In the genomic region with DNA sequence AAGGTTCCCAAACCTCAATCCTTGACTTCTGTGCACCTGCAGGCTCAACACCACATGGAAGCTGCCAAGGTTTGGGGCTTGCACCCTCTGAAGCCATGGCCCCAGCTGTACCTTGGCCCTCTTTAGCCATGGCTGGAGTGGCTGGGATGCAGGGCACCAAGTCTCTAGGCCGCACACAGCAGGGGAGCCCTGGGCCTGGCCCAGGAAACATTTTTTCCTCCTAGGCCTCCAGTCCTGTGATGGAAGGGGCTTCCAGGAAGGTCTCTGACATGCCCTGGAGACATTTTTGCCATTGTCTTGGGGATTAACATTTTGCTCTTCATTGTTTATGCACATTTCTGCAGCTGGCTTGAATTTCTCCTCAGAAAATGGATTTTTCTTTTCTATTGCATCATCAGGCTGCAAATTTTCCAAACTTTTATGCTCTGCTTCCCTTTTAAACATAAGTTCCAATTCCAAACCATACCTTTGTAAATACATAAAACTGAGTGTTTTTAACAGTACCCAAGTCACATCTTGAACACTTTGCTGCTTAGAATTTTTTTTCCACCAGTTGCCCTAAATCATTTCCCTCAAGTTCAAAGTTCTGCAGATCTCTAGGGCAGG, we compare ENCODE assay signal across 14 cellular contexts. TPM values are rescaled to one million over a fixed set of nuclear protein-coding genes. Genes with fewer than 3 reads are reported as not detected.
A peak's percentile ranks its signal among the peaks of the same experiment; 100 is the strongest.
DNase-seq lines count a peak whose midpoint lies in the region; ATAC-seq, FAIRE-seq and TF ChIP-seq lines count a peak whose summit lies in the region.
"Not testable (repeated sequence)": the region's sequence is repeated elsewhere in the genome, so short reads cannot be mapped to it uniquely, and the experiment has no call there.
"Had no signal": no experiment of that assay in that cellular context is flagged by ENCODE, and none has a peak within 500 bp of the region (broad histone marks: within the 10 kb centered on the region; RNA-seq: fewer than 3 reads in every experiment).

No MANE protein-coding gene starts in this region.

- SMC1A ChIA-PET in GM12878 (lab: Charles Lee; ENCODE audit: uncharacterized antibody, unreplicated experiment), result not testable (repeated sequence)

- not testable (repeated sequence) for H3K4me1 Mint-ChIP-seq in activated CD8-positive, alpha-beta memory T cell treated with anti-CD3 and anti-CD28 coated beads, Interleukin-2, amount 10 ng/mL, durations not matched to agents 7 days and 5 days; effector memory CD8-positive, alpha-beta T cell (ENCODE audit: low read depth in 2 of 2); osteocyte (ENCODE audit: unreplicated experiment)

- not testable (repeated sequence) for TF ChIP-seq RAD21 in A549 (conservative IDR thresholded peaks at IDR 0.05 in 1 of 2, IDR thresholded peaks at IDR 0.05 in 1 of 2); GM12878 (IDR thresholded peaks at IDR 0.05; ENCODE audit: insufficient read depth, low read depth, low read length); HepG2 (CRISPR knock-in tag; IDR thresholded peaks at IDR 0.05)

- H3K27me3 Mint-ChIP-seq in activated CD8-positive, alpha-beta memory T cell treated with anti-CD3 and anti-CD28 coated beads, Interleukin-2, amount 10 ng/mL, durations not matched to agents 7 days and 5 days; effector memory CD8-positive, alpha-beta T cell; osteocyte (ENCODE audit: unreplicated experiment): not testable (repeated sequence)

- H3K4me2 ChIP-seq in A549; BLaER1 treated with 17β-estradiol and CSF1 and Interleukin-3, amounts not matched to agents 10 nM and 100 nM; GM12878 (ENCODE audit: control insufficient read depth, insufficient read depth); HepG2 (ENCODE audit: low read depth, low read length): not testable (repeated sequence)

- in situ Hi-C loops in GM12878 (cut with MboI); HepG2 (cut with HindIII; ENCODE audit: extremely low pct_ligation_motif_present, low pct_unique_long_range_greater_than_20kb): not testable (repeated sequence)

- peaks cover 14% of the 10 kb centered on the region for H3K9me3 Mint-ChIP-seq in activated CD8-positive, alpha-beta memory T cell treated with anti-CD3 and anti-CD28 coated beads, Interleukin-2, amount 10 ng/mL, durations not matched to agents 7 days and 5 days (ENCODE audit: low read depth)
- H3K9me3 Mint-ChIP-seq in effector memory CD8-positive, alpha-beta T cell, result not testable (repeated sequence)
- H3K9me3 Mint-ChIP-seq in osteocyte (ENCODE audit: unreplicated experiment), result peaks cover 25% of the 10 kb centered on the region

- not testable (repeated sequence) for BruUV-seq in GM12878 (replicated peaks; lab: Mats Ljungman, UMichigan); HepG2 (replicated peaks; lab: Mats Ljungman, UMichigan)

- intact Hi-C loops in GM12878 (cut with micrococcal nuclease; ENCODE audit: unreplicated experiment); HepG2 (cut with micrococcal nuclease; ENCODE audit: unreplicated experiment): not testable (repeated sequence)

- not testable (repeated sequence) for TF ChIP-seq POLR2A in A549 (IDR thresholded peaks at IDR 0.05; ENCODE audit: low read length); GM12878 (IDR thresholded peaks at IDR 0.05; ENCODE audit: low read depth, low read length); HepG2 (IDR thresholded peaks at IDR 0.05; ENCODE audit: insufficient read depth in 1 of 2, low read depth in 2 of 2, low read length in 2 of 2)

- not testable (repeated sequence) for H3K9ac ChIP-seq in BLaER1 treated with 17β-estradiol and CSF1 and Interleukin-3, amounts not matched to agents 10 nM and 100 nM; GM12878 (ENCODE audit: control insufficient read depth, insufficient read depth, low read length); HepG2 (ENCODE audit: insufficient read depth, low read depth, low read length)

- not testable (repeated sequence) for H3K27me3 ChIP-seq in BLaER1 treated with 17β-estradiol and CSF1 and Interleukin-3, amounts not matched to agents 10 nM and 100 nM; GM12878 (replicated peaks in 1 of 2; ENCODE audit: control insufficient read depth in 2 of 2, insufficient read depth in 2 of 2, low read length in 1 of 2); HepG2 (ENCODE audit: control insufficient read depth in 1 of 2, insufficient read depth in 2 of 2, low read length in 2 of 2)

- ATAC-seq in A549; activated CD8-positive, alpha-beta memory T cell treated with anti-CD3 and anti-CD28 coated beads, Interleukin-2, amount 10 ng/mL, durations not matched to agents 7 days and 5 days; GM12878; effector memory CD8-positive, alpha-beta T cell (replicated peaks); HepG2: not testable (repeated sequence)

- not testable (repeated sequence) for H3K4me3 Mint-ChIP-seq in activated CD8-positive, alpha-beta memory T cell treated with anti-CD3 and anti-CD28 coated beads, Interleukin-2, amount 10 ng/mL, durations not matched to agents 7 days and 5 days; effector memory CD8-positive, alpha-beta T cell; osteocyte (ENCODE audit: unreplicated experiment)

- WGBS in A549 (ENCODE audit: missing lambda C conversion rate), result 14% methylated on average over 1 of the region's 1 CpG
- WGBS in GM12878 (ENCODE audit: insufficient coverage, insufficient replicate concordance, low lambda C conversion rate, missing lambda C conversion rate), result 88% methylated on average over 1 of the region's 1 CpG
- 20% methylated on average over 1 of the region's 1 CpG for WGBS in HepG2 (ENCODE audit: low lambda C conversion rate)

- not testable (repeated sequence) for H3K4me3 ChIP-seq in A549; GM12878; HepG2 (replicated peaks in 1 of 3; ENCODE audit: insufficient read depth in 1 of 3, low read depth in 2 of 3, low read length in 3 of 3)
- H3K4me3 ChIP-seq in BLaER1 treated with 17β-estradiol and CSF1 and Interleukin-3, amounts not matched to agents 10 nM and 100 nM, result peak overlapping the region in 8 of 10 experiments; percentile 8 to 50 (median 26); a peak in 8 of 20 replicates

- CTCF ChIA-PET in A549 (lab: Yijun Ruan, JAX), result interaction anchor here (2.6 to 46.4 kb wide), 4 partner anchors 5 to 131 kb away, joined by 10 to 1358 read pairs (median 1153); partner anchors contain the start of gene CEACAM21
- CTCF ChIA-PET in activated CD8-positive, alpha-beta memory T cell treated with anti-CD3 and anti-CD28 coated beads, Interleukin-2, amount 10 ng/mL, durations not matched to agents 7 days and 5 days (lab: Charles Lee), result interaction anchor here (1.1 to 3.5 kb wide), 2 partner anchors 11 to 12 kb away, joined by 3 to 12 read pairs; no protein-coding TSS in a partner anchor
- CTCF ChIA-PET in GM12878 (lab: Yijun Ruan, JAX), result interaction anchor here (1.4 kb wide), 1 partner anchor 14 kb away, joined by 3 read pairs; no protein-coding TSS in a partner anchor
- CTCF ChIA-PET in HepG2 (lab: Yijun Ruan, JAX; ENCODE audit: low intra/inter-chr PET ratio, low total read pairs), result not testable (repeated sequence)

- not testable (repeated sequence) for TF ChIP-seq CTCF in A549 (IDR thresholded peaks at IDR 0.05); GM12878 (IDR thresholded peaks at IDR 0.05 in 2 of 3, conservative IDR thresholded peaks at IDR 0.05 in 1 of 3; ENCODE audit: control insufficient read depth in 2 of 3, extremely low read depth in 1 of 3, insufficient read depth in 1 of 3, low read depth in 3 of 3, low read length in 3 of 3); HepG2 (CRISPR knock-in tag; IDR thresholded peaks at IDR 0.05); osteocyte (IDR thresholded peaks at IDR 0.05)

- not testable (repeated sequence) for H3K79me2 ChIP-seq in GM12878 (ENCODE audit: control insufficient read depth, insufficient read depth, low read length); HepG2 (ENCODE audit: insufficient read depth, low read length)

- POLR2A ChIA-PET in A549 (lab: Yijun Ruan, JAX); GM12878 (lab: Charles Lee); HepG2 (lab: Yijun Ruan, JAX): not testable (repeated sequence)

- peaks cover 54% of the 10 kb centered on the region for H3K36me3 Mint-ChIP-seq in activated CD8-positive, alpha-beta memory T cell treated with anti-CD3 and anti-CD28 coated beads, Interleukin-2, amount 10 ng/mL, durations not matched to agents 7 days and 5 days
- H3K36me3 Mint-ChIP-seq in effector memory CD8-positive, alpha-beta T cell (ENCODE audit: insufficient read depth), result peaks cover 41% of the 10 kb centered on the region
- not testable (repeated sequence) for H3K36me3 Mint-ChIP-seq in osteocyte (ENCODE audit: unreplicated experiment)

- TF ChIP-seq EP300 in A549 (IDR thresholded peaks at IDR 0.05); GM12878 (IDR thresholded peaks at IDR 0.05; ENCODE audit: borderline replicate concordance in 1 of 2, control insufficient read depth in 1 of 2, low read depth in 2 of 2, low read length in 2 of 2); HepG2 (IDR thresholded peaks at IDR 0.05; ENCODE audit: low read depth in 2 of 2, low read length in 2 of 2); HepG2 (CRISPR knock-in tag; IDR thresholded peaks at IDR 0.05; ENCODE audit: borderline replicate concordance): not testable (repeated sequence)

- peaks cover 92 to 100% (median 98%) of the 10 kb centered on the region in 11 experiments for H3K36me3 ChIP-seq in BLaER1 treated with 17β-estradiol and CSF1 and Interleukin-3, amounts not matched to agents 10 nM and 100 nM
- H3K36me3 ChIP-seq in GM12878 (ENCODE audit: control insufficient read depth in 2 of 2, insufficient read depth in 2 of 2, low read length in 1 of 2); HepG2 (replicated peaks in 1 of 2; ENCODE audit: control insufficient read depth in 1 of 2, insufficient read depth in 2 of 2, low read length in 2 of 2): not testable (repeated sequence)

- RAD21 ChIA-PET in GM12878 (lab: Charles Lee; ENCODE audit: unreplicated experiment), result not testable (repeated sequence)

- FAIRE-seq in A549 (lab: Jason Lieb, UNC); GM12878 (lab: Jason Lieb, UNC); HepG2 (lab: Jason Lieb, UNC): not testable (repeated sequence)

- DNase-seq in A549 (ENCODE audit: low read depth in 1 of 2, low spot score in 1 of 2); GM12878 (ENCODE audit: low read depth, low spot score); effector memory CD8-positive, alpha-beta T cell; HepG2 (ENCODE audit: low spot score): not testable (repeated sequence)
- DNase-seq in activated CD8-positive, alpha-beta memory T cell treated with anti-CD3 and anti-CD28 coated beads, Interleukin-2, amount 10 ng/mL, durations not matched to agents 7 days and 5 days, result peak; percentile 23
- peak; percentile 53 for DNase-seq in osteocyte (ENCODE audit: extremely low spot score, unreplicated experiment)

- not testable (repeated sequence) for H2AFZ ChIP-seq in GM12878 (ENCODE audit: control insufficient read depth, low read depth, low read length); HepG2 (ENCODE audit: low read length)

- not testable (repeated sequence) for H3K4me1 ChIP-seq in A549; GM12878 (ENCODE audit: control insufficient read depth, insufficient read depth, low read length); HepG2 (ENCODE audit: insufficient read depth, low read length)
- H3K4me1 ChIP-seq in BLaER1 treated with 17β-estradiol and CSF1 and Interleukin-3, amounts not matched to agents 10 nM and 100 nM, result peaks cover 0 to 12% (median 2%) of the 10 kb centered on the region in 10 experiments; a peak in 10 of 20 replicates

- H3K27ac ChIP-seq in A549; BLaER1 treated with 17β-estradiol and CSF1 and Interleukin-3, amounts not matched to agents 10 nM and 100 nM; GM12878 (ENCODE audit: control insufficient read depth, insufficient read depth); HepG2 (ENCODE audit: extremely low read length, insufficient read depth, low read length): not testable (repeated sequence)

- peaks cover 0 to 21% (median 3%) of the 10 kb centered on the region in 11 experiments; a peak in 6 of 22 replicates for H4K20me1 ChIP-seq in BLaER1 treated with 17β-estradiol and CSF1 and Interleukin-3, amounts not matched to agents 10 nM and 100 nM
- H4K20me1 ChIP-seq in GM12878 (ENCODE audit: control insufficient read depth, insufficient read depth); HepG2 (ENCODE audit: insufficient read depth, low read length): not testable (repeated sequence)

- H3K9me3 ChIP-seq in A549, result peaks cover 37% of the 10 kb centered on the region
- H3K9me3 ChIP-seq in BLaER1 treated with 17β-estradiol and CSF1 and Interleukin-3, amounts not matched to agents 10 nM and 100 nM (replicated peaks in 1 of 11), result peaks cover 46 to 52% (median 48%) of the 10 kb centered on the region in 11 experiments
- H3K9me3 ChIP-seq in GM12878 (replicated peaks; ENCODE audit: control insufficient read depth, insufficient read depth, low read length), result peaks cover 14% of the 10 kb centered on the region
- peaks cover 32% of the 10 kb centered on the region for H3K9me3 ChIP-seq in HepG2 (ENCODE audit: low read length)

- H3K27ac Mint-ChIP-seq in activated CD8-positive, alpha-beta memory T cell treated with anti-CD3 and anti-CD28 coated beads, Interleukin-2, amount 10 ng/mL, durations not matched to agents 7 days and 5 days; osteocyte (ENCODE audit: unreplicated experiment): not testable (repeated sequence)
- peak overlapping the region; percentile 41 to 76 for H3K27ac Mint-ChIP-seq in effector memory CD8-positive, alpha-beta T cell

RNA-seq across cellular contexts. Expression of gene CEACAM21, which starts 6.7 kb away (rescaled TPM):
- not detected in 2 replicates for polyA plus RNA-seq in A549 (2011; rRNA removed)
- polyA plus RNA-seq in A549 (2012; cell fraction: cytosol; rRNA removed), result not detected in 2 replicates
- not detected in 2 replicates for polyA plus RNA-seq in A549 (2012; cell fraction: nucleus; rRNA removed)
- polyA plus RNA-seq in A549 (2017; fragmentation: RNase III; extraction: RNeasy Plus Mini Kit Qiagen cat#74134 plus additional on column Dnase treatment), result not detected in 3 replicates
- polyA minus RNA-seq in A549 (2011; rRNA and poly(A)+ RNA removed), result not detected in 2 replicates
- 10 to 100 TPM; 54.6 to 57.1 TPM for total RNA-seq in activated CD8-positive, alpha-beta memory T cell treated with anti-CD3 and anti-CD28 coated beads, Interleukin-2, amount 10 ng/mL, durations not matched to agents 7 days and 5 days
- 11.6 and 13.1 TPM in 2 replicates for total RNA-seq in GM12878 (2013; cell fraction: nucleolus; rRNA removed)
- total RNA-seq in GM12878 (2014; rRNA removed), result 4.6 and 7.0 TPM in 2 replicates
- 5.4 and 7.2 TPM in 2 replicates for total RNA-seq in GM12878 (2014; rRNA removed; fragmentation: Illumina TruSeq; extraction: Trizol)
- 13.5 and 13.6 TPM in 2 replicates for total RNA-seq in GM12878 (2021)
- polyA plus RNA-seq in GM12878 (2011; ENCODE audit: low read depth), result 5.9 TPM
- polyA plus RNA-seq in GM12878 (2011; rRNA removed), result 1.4 and 2.7 TPM in 2 replicates
- polyA plus RNA-seq in GM12878 (2011; cell fraction: cytosol; rRNA removed), result 5.0 and 5.7 TPM in 2 replicates
- 6.1 and 7.6 TPM in 2 replicates for polyA plus RNA-seq in GM12878 (2011; cell fraction: nucleus; rRNA removed)
- 21.6 and 37.4 TPM in 2 replicates for polyA plus RNA-seq in GM12878 (2012)
- polyA plus RNA-seq in GM12878 (2014; fragmentation: Illumina TruSeq; extraction: Trizol), result 5.0 and 9.0 TPM in 2 replicates
- polyA plus RNA-seq in GM12878 (2014; fragmentation: Nextera tagmentation; extraction: Ambion mirVana), result 1 to 10 TPM in 1 of 2 experiments, under 1 TPM in 1; 0.87 to 1.0 TPM
- polyA plus RNA-seq in GM12878 (2014; rRNA removed), result 10.0 and 12.4 TPM in 2 replicates
- 10 to 100 TPM; 12.1 to 12.5 TPM for polyA plus RNA-seq in GM12878 (2016; fragmentation: Nextera tagmentation; extraction: Ambion mirVana)
- polyA minus RNA-seq in GM12878 (2011; rRNA and poly(A)+ RNA removed), result 1.5 and 5.0 TPM in 2 replicates
- polyA minus RNA-seq in GM12878 (2011; cell fraction: cytosol; rRNA and poly(A)+ RNA removed), result 3.2 TPM in 1 of 2 replicates, not detected in the other
- 1.7 and 2.0 TPM in 2 replicates for polyA minus RNA-seq in GM12878 (2011; cell fraction: nucleus; rRNA and poly(A)+ RNA removed)
- not detected in 2 replicates for total RNA-seq in HepG2 (2016; rRNA removed; fragmentation: Illumina TruSeq; extraction: Trizol)
- not detected in 2 replicates for total RNA-seq in HepG2 (2016; cell fraction: cytosol; rRNA removed; fragmentation: Illumina TruSeq; extraction: Trizol; ENCODE audit: low read depth)
- not detected in 2 replicates for total RNA-seq in HepG2 (2016; cell fraction: insoluble cytoplasmic fraction; rRNA removed; fragmentation: Illumina TruSeq; extraction: Trizol)
- total RNA-seq in HepG2 (2016; cell fraction: membrane; rRNA removed; fragmentation: Illumina TruSeq; extraction: Trizol), result not detected in 2 replicates
- total RNA-seq in HepG2 (2016; cell fraction: nucleus; rRNA removed; fragmentation: Illumina TruSeq; extraction: Trizol), result not detected in 2 replicates
- 0.05 TPM in 1 of 2 replicates, not detected in the other for polyA plus RNA-seq in HepG2 (2011; rRNA removed)
- polyA plus RNA-seq in HepG2 (2011; cell fraction: cytosol; rRNA removed), result not detected in 2 replicates
- not detected in 2 replicates for polyA plus RNA-seq in HepG2 (2011; cell fraction: nucleus; rRNA removed)
- polyA plus RNA-seq in HepG2 (2012), result not detected in 2 replicates
- not detected in 2 replicates for polyA plus RNA-seq in HepG2 (2016; cell fraction: cytosol; fragmentation: Illumina TruSeq; extraction: Trizol; ENCODE audit: low read depth)
- polyA plus RNA-seq in HepG2 (2016; cell fraction: insoluble cytoplasmic fraction; fragmentation: Illumina TruSeq; extraction: Trizol; ENCODE audit: low read depth), result not detected in 2 replicates
- not detected in 2 replicates for polyA plus RNA-seq in HepG2 (2016; cell fraction: membrane; fragmentation: Illumina TruSeq; extraction: Trizol; ENCODE audit: low read depth)
- not detected in 2 replicates for polyA plus RNA-seq in HepG2 (2016; cell fraction: nucleus; fragmentation: Illumina TruSeq; extraction: Trizol; ENCODE audit: insufficient read depth, low read depth)
- 0.20 TPM in 1 of 2 replicates, not detected in the other for polyA minus RNA-seq in HepG2 (2011; rRNA and poly(A)+ RNA removed; ENCODE audit: low replicate concordance)
- polyA minus RNA-seq in HepG2 (2011; cell fraction: cytosol; rRNA and poly(A)+ RNA removed), result not detected in 2 replicates
- not detected in 2 replicates for polyA minus RNA-seq in HepG2 (2011; cell fraction: nucleus; rRNA and poly(A)+ RNA removed)
- not detected in 2 replicates for total RNA-seq in osteocyte
- total RNA-seq: A172, Daoy had no signal
- polyA plus RNA-seq: AG04450 had no signal

RNA-seq across cellular contexts. Expression of gene CEACAM4, which starts 44.2 kb away (rescaled TPM):
- polyA plus RNA-seq in A549 (2011; rRNA removed) (not detected in 2 replicates), A549 (2017; fragmentation: RNase III; extraction: RNeasy Plus Mini Kit Qiagen cat#74134 plus additional on column Dnase treatment) (not detected in 3 replicates), GM12878 (2011; rRNA removed) (not detected in 2 replicates), GM12878 (2014; fragmentation: Illumina TruSeq; extraction: Trizol) (not detected in 2 replicates), GM12878 (2014; fragmentation: Nextera tagmentation; extraction: Ambion mirVana) (not detected), GM12878 (2014; rRNA removed) (not detected in 2 replicates), GM12878 (2016; fragmentation: Nextera tagmentation; extraction: Ambion mirVana) (not detected), HepG2 (2011; rRNA removed) (not detected in 2 replicates)
- not detected in 2 replicates for polyA plus RNA-seq in A549 (2012; cell fraction: cytosol; rRNA removed)
- not detected in 2 replicates for polyA plus RNA-seq in A549 (2012; cell fraction: nucleus; rRNA removed)
- polyA minus RNA-seq in A549 (2011; rRNA and poly(A)+ RNA removed), result not detected in 2 replicates
- total RNA-seq in activated CD8-positive, alpha-beta memory T cell treated with anti-CD3 and anti-CD28 coated beads, Interleukin-2, amount 10 ng/mL, durations not matched to agents 7 days and 5 days, result not detected
- total RNA-seq in GM12878 (2013; cell fraction: nucleolus; rRNA removed), result not detected in 2 replicates
- total RNA-seq in GM12878 (2014; rRNA removed) (not detected in 2 replicates), GM12878 (2014; rRNA removed; fragmentation: Illumina TruSeq; extraction: Trizol) (not detected in 2 replicates), GM12878 (2021) (not detected in 2 replicates), HepG2 (2016; rRNA removed; fragmentation: Illumina TruSeq; extraction: Trizol) (not detected in 2 replicates), osteocyte (not detected in 2 replicates)
- not detected for polyA plus RNA-seq in GM12878 (2011; ENCODE audit: low read depth)
- polyA plus RNA-seq in GM12878 (2011; cell fraction: cytosol; rRNA removed), result not detected in 2 replicates
- not detected in 2 replicates for polyA plus RNA-seq in GM12878 (2011; cell fraction: nucleus; rRNA removed)
- polyA plus RNA-seq in GM12878 (2012), result not detected in 2 replicates
- 0.82 TPM in 1 of 2 replicates, not detected in the other for polyA minus RNA-seq in GM12878 (2011; rRNA and poly(A)+ RNA removed)
- not detected in 2 replicates for polyA minus RNA-seq in GM12878 (2011; cell fraction: cytosol; rRNA and poly(A)+ RNA removed)
- polyA minus RNA-seq in GM12878 (2011; cell fraction: nucleus; rRNA and poly(A)+ RNA removed), result not detected in 2 replicates
- not detected in 2 replicates for total RNA-seq in HepG2 (2016; cell fraction: cytosol; rRNA removed; fragmentation: Illumina TruSeq; extraction: Trizol; ENCODE audit: low read depth)
- total RNA-seq in HepG2 (2016; cell fraction: insoluble cytoplasmic fraction; rRNA removed; fragmentation: Illumina TruSeq; extraction: Trizol), result not detected in 2 replicates
- not detected in 2 replicates for total RNA-seq in HepG2 (2016; cell fraction: membrane; rRNA removed; fragmentation: Illumina TruSeq; extraction: Trizol)
- not detected in 2 replicates for total RNA-seq in HepG2 (2016; cell fraction: nucleus; rRNA removed; fragmentation: Illumina TruSeq; extraction: Trizol)
- not detected in 2 replicates for polyA plus RNA-seq in HepG2 (2011; cell fraction: cytosol; rRNA removed)
- not detected in 2 replicates for polyA plus RNA-seq in HepG2 (2011; cell fraction: nucleus; rRNA removed)
- polyA plus RNA-seq in HepG2 (2012), result not detected in 2 replicates
- not detected in 2 replicates for polyA plus RNA-seq in HepG2 (2016; cell fraction: cytosol; fragmentation: Illumina TruSeq; extraction: Trizol; ENCODE audit: low read depth)
- not detected in 2 replicates for polyA plus RNA-seq in HepG2 (2016; cell fraction: insoluble cytoplasmic fraction; fragmentation: Illumina TruSeq; extraction: Trizol; ENCODE audit: low read depth)
- polyA plus RNA-seq in HepG2 (2016; cell fraction: membrane; fragmentation: Illumina TruSeq; extraction: Trizol; ENCODE audit: low read depth), result not detected in 2 replicates
- polyA plus RNA-seq in HepG2 (2016; cell fraction: nucleus; fragmentation: Illumina TruSeq; extraction: Trizol; ENCODE audit: insufficient read depth, low read depth), result not detected in 2 replicates
- polyA minus RNA-seq in HepG2 (2011; rRNA and poly(A)+ RNA removed; ENCODE audit: low replicate concordance), result not detected in 2 replicates
- polyA minus RNA-seq in HepG2 (2011; cell fraction: cytosol; rRNA and poly(A)+ RNA removed), result not detected in 2 replicates
- polyA minus RNA-seq in HepG2 (2011; cell fraction: nucleus; rRNA and poly(A)+ RNA removed), result not detected in 2 replicates
- total RNA-seq: A172; A673; CD8-positive, alpha-beta memory T cell; Daoy; G401 had no signal
- polyA plus RNA-seq: AG04450; CD4-positive, alpha-beta memory T cell; CD8-positive, alpha-beta memory T cell had no signal
